ENCODE assay signal across 25 cellular contexts in the genomic region with DNA sequence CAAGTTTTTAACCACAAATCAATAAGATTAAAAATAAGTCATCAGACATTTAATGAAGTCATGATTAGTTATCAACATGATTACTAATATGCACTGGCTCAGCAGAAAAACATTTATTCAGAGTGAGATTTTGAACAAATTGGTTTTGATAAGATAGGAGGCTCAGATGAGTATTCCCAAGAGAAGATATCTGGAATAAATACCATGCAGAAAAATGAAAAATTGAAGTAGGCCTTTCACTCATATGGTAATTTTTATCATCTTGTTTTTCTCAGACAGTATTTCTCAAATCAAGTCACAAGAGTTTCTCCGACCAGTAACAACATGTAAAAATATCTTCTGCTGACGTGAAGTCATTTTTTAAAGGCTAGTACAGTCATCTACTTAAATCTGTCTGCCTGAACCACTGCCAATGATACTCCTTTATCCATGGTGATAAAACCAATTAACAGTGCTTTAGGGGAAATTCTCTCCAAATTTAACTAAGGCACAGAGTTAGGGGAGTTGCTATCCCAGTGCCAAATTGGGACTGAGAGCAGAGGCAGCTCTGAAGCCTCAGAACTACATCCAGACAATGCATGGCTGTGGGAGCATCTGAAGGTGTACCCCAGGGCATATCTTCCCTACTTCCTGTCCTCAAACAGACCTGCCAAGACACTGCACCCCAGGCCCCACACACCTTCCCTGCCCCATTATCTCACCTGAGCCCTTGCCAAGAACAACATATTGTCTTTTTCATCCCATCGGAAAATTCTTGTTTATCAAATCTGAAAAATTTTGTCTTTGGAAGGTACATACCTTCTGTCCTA.
DNase-seq lines count a peak whose midpoint lies in the region; FAIRE-seq and TF ChIP-seq lines count a peak whose summit lies in the region.
"Had no signal": no experiment of that assay in that cellular context is flagged by ENCODE, and none has a peak within 500 bp of the region (broad histone marks: within the 10 kb centered on the region; RNA-seq: fewer than 3 reads in every experiment).

No MANE protein-coding gene starts in this region.

- CTCF ChIA-PET in MCF 10A (lab: Yijun Ruan, JAX) = interaction anchor here (0.8 kb wide), 1 partner anchor 9 kb away, joined by 3 read pairs; no protein-coding TSS in a partner anchor

- peak; percentile 43 for FAIRE-seq in keratinocyte (lab: Jason Lieb, UNC)
- FAIRE-seq: GM12892, H1 had no signal

- no peaks in the 10 kb centered on the region for H3K79me2 ChIP-seq in keratinocyte (ENCODE audit: control insufficient read depth, insufficient read depth, low read length)

- peak overlapping the region; percentile 21 for H3K27ac Mint-ChIP-seq in MCF 10A (ENCODE audit: low read depth, unreplicated experiment)
- H3K27ac Mint-ChIP-seq: activated naive CD4-positive, alpha-beta T cell treated with anti-CD3 and anti-CD28 coated beads for 36 hours; activated T-helper 1 cell treated with anti-CD3 and anti-CD28 coated beads, Interleukin-12 subunit alpha, Interleukin-12 subunit beta, Interleukin-2, Interleukin-4 antibody, amounts not matched to agents 30 ng/mL and 10 ng/mL and 1 ng/mL, durations not matched to agents 14 hours and 24 hours and 36 hours; CD4-positive, alpha-beta memory T cell had no signal

- H2AFZ ChIP-seq in keratinocyte (ENCODE audit: control insufficient read depth, low read length) = peak overlapping the region; percentile 51

- H3K27me3 ChIP-seq in breast epithelium (no peaks in the 10 kb centered on the region), keratinocyte (ENCODE audit: control insufficient read depth, extremely low read depth, insufficient read depth, low read length) (no peaks in the 10 kb centered on the region), suprapubic skin (no peaks in the 10 kb centered on the region)

- H3K36me3 Mint-ChIP-seq in MCF 10A (ENCODE audit: insufficient read depth, unreplicated experiment) = no peaks in the 10 kb centered on the region
- H3K36me3 Mint-ChIP-seq: CD4-positive, alpha-beta memory T cell had no signal

- dilution Hi-C loops in keratinocyte (cut with MboI; ENCODE audit: extremely low pct_ligation_motif_present, low sequenced_read_pairs) = no loop called here

- no peaks in the 10 kb centered on the region for H3K9me1 ChIP-seq in keratinocyte (ENCODE audit: control insufficient read depth, extremely low read depth, insufficient read depth, low read length)

- 42% methylated on average over 3 of the region's 3 CpGs for WGBS in suprapubic skin

- H3K4me3 ChIP-seq in breast epithelium (no peak overlapping the region), choroid plexus epithelial cell (ENCODE audit: low read depth, low read length) (no peak overlapping the region), keratinocyte (ENCODE audit: control insufficient read depth in 2 of 3, extremely low read depth in 1 of 3, insufficient read depth in 2 of 3, low read depth in 1 of 3, low read length in 3 of 3) (no peak overlapping the region), suprapubic skin (no peak overlapping the region)

- peak overlapping the region in 1 of 2 donors; percentile 32 for H3K27ac ChIP-seq in breast epithelium
- H3K27ac ChIP-seq in keratinocyte (ENCODE audit: control insufficient read depth, insufficient read depth, low read length) = peak overlapping the region; percentile 64
- H3K27ac ChIP-seq in suprapubic skin = peak overlapping the region; percentile 34
- H3K27ac ChIP-seq: 22Rv1 had no signal

- H3K4me1 ChIP-seq in breast epithelium (no peaks in the 10 kb centered on the region), keratinocyte (ENCODE audit: control insufficient read depth, extremely low read depth, insufficient read depth, low read length) (peaks cover 27% of the 10 kb centered on the region), suprapubic skin (no peaks in the 10 kb centered on the region)

- peaks cover 9% of the 10 kb centered on the region for H3K4me1 Mint-ChIP-seq in MCF 10A (ENCODE audit: insufficient read depth, unreplicated experiment)
- H3K4me1 Mint-ChIP-seq: CD4-positive, alpha-beta memory T cell had no signal

- POLR2A ChIA-PET in MCF 10A (lab: Yijun Ruan, JAX) = interaction anchor here (1.0 kb wide), 1 partner anchor 50 kb away, joined by 3 read pairs; no protein-coding TSS in a partner anchor

- DNase-seq in MCF 10A (ENCODE audit: unreplicated experiment) = peak; percentile 47
- DNase-seq in breast epithelium (ENCODE audit: low spot score in 2 of 2) = no peak
- DNase-seq in choroid plexus epithelial cell (ENCODE audit: low read depth) = peak; percentile 17
- DNase-seq in keratinocyte (ENCODE audit: low read depth, low spot score) = peak; percentile 21
- no peak for DNase-seq in suprapubic skin (ENCODE audit: low spot score in 2 of 2)
- DNase-seq in activated T-cell treated with anti-CD3 and anti-CD28 coated beads, Interleukin-2, amount 50 U/mL, for 1 hour = no peak
- DNase-seq in T-helper 2 cell = no peak
- no peak for DNase-seq in stimulated activated CD8-positive, alpha-beta memory T cell treated with anti-CD3 and anti-CD28 coated beads, Interleukin-4, amount 100 ng/mL, for 48 hours
- DNase-seq: activated CD4-positive, alpha-beta T cell treated with anti-CD3 and anti-CD28 coated beads, Interleukin-2, amount 50 U/mL, for 48 hours; activated naive CD4-positive, alpha-beta T cell treated with anti-CD3 and anti-CD28 coated beads for 36 hours; amniotic stem cell; CD4-positive, alpha-beta memory T cell; head of caudate nucleus; Kasumi-1; kidney glomerular epithelial cell; NCI-H1048; NCI-H1694; NCI-H510A; stimulated activated CD4-positive, alpha-beta T cell treated with anti-CD3 and anti-CD28 coated beads, Interleukin-4, amount 100 ng/mL, for 24 hours; stimulated activated naive CD4-positive, alpha-beta T cell; T-helper 1 cell had no signal

- BruUV-seq in MCF 10A (replicated peaks; lab: Mats Ljungman, UMichigan) = no TSS peak

- H3K27me3 Mint-ChIP-seq in MCF 10A (ENCODE audit: insufficient read depth, unreplicated experiment) = no peaks in the 10 kb centered on the region

- TF ChIP-seq EP300 in suprapubic skin (IDR thresholded peaks at IDR 0.05) = no peak

- H3K9me3 Mint-ChIP-seq in MCF 10A (ENCODE audit: unreplicated experiment) = no peaks in the 10 kb centered on the region
- H3K9me3 Mint-ChIP-seq: activated naive CD4-positive, alpha-beta T cell treated with anti-CD3 and anti-CD28 coated beads for 36 hours; activated T-helper 1 cell treated with anti-CD3 and anti-CD28 coated beads, Interleukin-12 subunit alpha, Interleukin-12 subunit beta, Interleukin-2, Interleukin-4 antibody, amounts not matched to agents 30 ng/mL and 10 ng/mL and 1 ng/mL, durations not matched to agents 14 hours and 24 hours and 36 hours had no signal

- TF ChIP-seq POLR2A in breast epithelium (IDR thresholded peaks at IDR 0.05) (no peak), suprapubic skin (IDR thresholded peaks at IDR 0.05) (no peak)

- peak overlapping the region; percentile 69 for H3K4me2 ChIP-seq in keratinocyte (ENCODE audit: control insufficient read depth, extremely low read depth, insufficient read depth, low read depth, low read length)

- intact Hi-C loops in MCF 10A (cut with micrococcal nuclease) = no loop called here
- intact Hi-C loops in breast epithelium (cut with DNase I; ENCODE audit: low total_unique reads) = no loop called here

- H3K4me3 Mint-ChIP-seq in MCF 10A (ENCODE audit: unreplicated experiment) = no peak overlapping the region
- H3K4me3 Mint-ChIP-seq: activated naive CD4-positive, alpha-beta T cell treated with anti-CD3 and anti-CD28 coated beads for 36 hours; activated T-helper 1 cell treated with anti-CD3 and anti-CD28 coated beads, Interleukin-12 subunit alpha, Interleukin-12 subunit beta, Interleukin-2, Interleukin-4 antibody, amounts not matched to agents 30 ng/mL and 10 ng/mL and 1 ng/mL, durations not matched to agents 14 hours and 24 hours and 36 hours; CD4-positive, alpha-beta memory T cell had no signal

- H3K36me3 ChIP-seq in breast epithelium = no peaks in the 10 kb centered on the region
- H3K36me3 ChIP-seq in keratinocyte (ENCODE audit: control insufficient read depth in 2 of 2, extremely low read depth in 1 of 2, insufficient read depth in 2 of 2, low read length in 2 of 2) = no peaks in the 10 kb centered on the region
- H3K36me3 ChIP-seq in suprapubic skin = no peaks in the 10 kb centered on the region

- TF ChIP-seq CTCF in MCF 10A (IDR thresholded peaks at IDR 0.05; ENCODE audit: unreplicated experiment) (no peak), breast epithelium (IDR thresholded peaks at IDR 0.05) (no peak), choroid plexus epithelial cell (conservative IDR thresholded peaks at IDR 0.05; ENCODE audit: low read depth, low read length) (no peak), keratinocyte (optimal IDR thresholded peaks at IDR 0.05 in 1 of 3, IDR thresholded peaks at IDR 0.05 in 1 of 3, conservative IDR thresholded peaks at IDR 0.05 in 1 of 3; ENCODE audit: extremely low read depth in 1 of 3, insufficient read depth in 2 of 3, low read length in 3 of 3) (no peak), suprapubic skin (IDR thresholded peaks at IDR 0.05) (no peak)

- H4K20me1 ChIP-seq in keratinocyte (ENCODE audit: control insufficient read depth, extremely low read depth, insufficient read depth, low read length) = no peaks in the 10 kb centered on the region

- H3K9ac ChIP-seq in keratinocyte (ENCODE audit: control insufficient read depth, extremely low read depth, insufficient read depth, low read length) = no peak overlapping the region

- H3K9me3 ChIP-seq in breast epithelium (no peaks in the 10 kb centered on the region), keratinocyte (ENCODE audit: control insufficient read depth, low read depth, low read length) (no peaks in the 10 kb centered on the region), suprapubic skin (no peaks in the 10 kb centered on the region)

Comparison
In these comparisons a context has a peak if more than half of its experiments do, and no peak if none do; other contexts are left out.
1. DNase-seq: peak in MCF 10A (single experiment), choroid plexus epithelial cell (single experiment) and keratinocyte (single experiment); none in breast epithelium (0 of 2), suprapubic skin (0 of 2), activated T-cell treated with anti-CD3 and anti-CD28 coated beads, Interleukin-2, amount 50 U/mL, for 1 hour (single experiment), T-helper 2 cell (0 of 5) and stimulated activated CD8-positive, alpha-beta memory T cell treated with anti-CD3 and anti-CD28 coated beads, Interleukin-4, amount 100 ng/mL, for 48 hours (single experiment).